1 cellular context compared by ENCODE assay signal in the genomic region with DNA sequence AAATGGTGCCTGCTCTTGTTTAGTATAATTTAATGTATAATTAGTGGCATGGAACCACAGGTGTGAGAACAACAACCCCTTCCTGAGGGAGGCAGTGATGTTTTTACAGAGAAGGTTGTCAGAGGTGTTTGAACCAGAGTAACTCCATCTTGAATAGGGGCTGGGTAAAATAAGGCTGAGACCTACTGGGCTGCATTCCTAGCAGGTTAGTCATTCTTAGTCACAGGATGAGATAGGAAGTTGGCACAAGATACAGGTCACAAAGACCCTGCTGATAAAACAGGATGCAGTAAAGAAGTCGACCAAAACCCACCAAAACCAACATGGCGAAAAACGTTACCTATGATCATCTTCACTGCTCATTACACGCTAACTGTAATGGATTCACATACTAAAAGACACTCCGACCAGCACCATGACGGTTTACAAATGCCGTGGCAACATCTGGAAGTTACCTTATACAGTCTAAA.
TF ChIP-seq lines count a peak whose summit lies in the region.

No MANE protein-coding gene starts in this region.

TF ChIP-seq in K562, 482 proteins besides CTCF, POLR2A, EP300 and RAD21 (continued from another document):
- TF ChIP-seq ZNF274 (IDR thresholded peaks at IDR 0.05; ENCODE audit: borderline replicate concordance, low read depth, low read length) (no peak), SRSF1 (IDR thresholded peaks at IDR 0.05; ENCODE audit: low read depth, low read length) (no peak), ZNF282 (CRISPR knock-in tag; IDR thresholded peaks at IDR 0.05) (no peak), RFX1 (IDR thresholded peaks at IDR 0.05) (no peak), ZBED1 (IDR thresholded peaks at IDR 0.05) (no peak), NCOA6 (IDR thresholded peaks at IDR 0.05) (no peak), ZNF408 (CRISPR knock-in tag; IDR thresholded peaks at IDR 0.05; ENCODE audit: low read depth) (no peak), ZEB2 (IDR thresholded peaks at IDR 0.05) (no peak), MXI1 (IDR thresholded peaks at IDR 0.05; ENCODE audit: low read depth, low read length) (no peak), MAFG (tag; conservative IDR thresholded peaks at IDR 0.05) (peak; percentile 58), ZNF12 (CRISPR knock-in tag; IDR thresholded peaks at IDR 0.05) (peak; percentile 63; the same call in 1 of the 2 replicates), CREB1 (IDR thresholded peaks at IDR 0.05) (no peak), CREB1 (CRISPR knock-in tag; IDR thresholded peaks at IDR 0.05) (no peak), SMARCA5 (IDR thresholded peaks at IDR 0.05) (no peak), CBFA2T3 (IDR thresholded peaks at IDR 0.05) (no peak), BDP1 (IDR thresholded peaks at IDR 0.05; ENCODE audit: insufficient read depth, insufficient read length) (no peak), ZNF551 (CRISPR knock-in tag; IDR thresholded peaks at IDR 0.05) (no peak), ZFX (CRISPR knock-in tag; IDR thresholded peaks at IDR 0.05) (no peak), HMG20A (CRISPR knock-in tag; conservative IDR thresholded peaks at IDR 0.05) (no peak)
- TF ChIP-seq, protein P1, sequence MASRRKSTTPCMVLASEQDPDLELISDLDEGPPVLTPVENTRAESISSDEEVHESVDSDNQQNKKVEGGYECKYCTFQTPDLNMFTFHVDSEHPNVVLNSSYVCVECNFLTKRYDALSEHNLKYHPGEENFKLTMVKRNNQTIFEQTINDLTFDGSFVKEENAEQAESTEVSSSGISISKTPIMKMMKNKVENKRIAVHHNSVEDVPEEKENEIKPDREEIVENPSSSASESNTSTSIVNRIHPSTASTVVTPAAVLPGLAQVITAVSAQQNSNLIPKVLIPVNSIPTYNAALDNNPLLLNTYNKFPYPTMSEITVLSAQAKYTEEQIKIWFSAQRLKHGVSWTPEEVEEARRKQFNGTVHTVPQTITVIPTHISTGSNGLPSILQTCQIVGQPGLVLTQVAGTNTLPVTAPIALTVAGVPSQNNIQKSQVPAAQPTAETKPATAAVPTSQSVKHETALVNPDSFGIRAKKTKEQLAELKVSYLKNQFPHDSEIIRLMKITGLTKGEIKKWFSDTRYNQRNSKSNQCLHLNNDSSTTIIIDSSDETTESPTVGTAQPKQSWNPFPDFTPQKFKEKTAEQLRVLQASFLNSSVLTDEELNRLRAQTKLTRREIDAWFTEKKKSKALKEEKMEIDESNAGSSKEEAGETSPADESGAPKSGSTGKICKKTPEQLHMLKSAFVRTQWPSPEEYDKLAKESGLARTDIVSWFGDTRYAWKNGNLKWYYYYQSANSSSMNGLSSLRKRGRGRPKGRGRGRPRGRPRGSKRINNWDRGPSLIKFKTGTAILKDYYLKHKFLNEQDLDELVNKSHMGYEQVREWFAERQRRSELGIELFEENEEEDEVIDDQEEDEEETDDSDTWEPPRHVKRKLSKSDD (conservative IDR thresholded peaks at IDR 0.05; ENCODE audit: low read length): no peak
- TF ChIP-seq, protein P2, sequence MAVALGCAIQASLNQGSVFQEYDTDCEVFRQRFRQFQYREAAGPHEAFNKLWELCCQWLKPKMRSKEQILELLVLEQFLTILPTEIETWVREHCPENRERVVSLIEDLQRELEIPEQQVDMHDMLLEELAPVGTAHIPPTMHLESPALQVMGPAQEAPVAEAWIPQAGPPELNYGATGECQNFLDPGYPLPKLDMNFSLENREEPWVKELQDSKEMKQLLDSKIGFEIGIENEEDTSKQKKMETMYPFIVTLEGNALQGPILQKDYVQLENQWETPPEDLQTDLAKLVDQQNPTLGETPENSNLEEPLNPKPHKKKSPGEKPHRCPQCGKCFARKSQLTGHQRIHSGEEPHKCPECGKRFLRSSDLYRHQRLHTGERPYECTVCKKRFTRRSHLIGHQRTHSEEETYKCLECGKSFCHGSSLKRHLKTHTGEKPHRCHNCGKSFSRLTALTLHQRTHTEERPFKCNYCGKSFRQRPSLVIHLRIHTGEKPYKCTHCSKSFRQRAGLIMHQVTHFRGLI (CRISPR knock-in tag; IDR thresholded peaks at IDR 0.05): peak; percentile 96
- TF ChIP-seq, protein P3, sequence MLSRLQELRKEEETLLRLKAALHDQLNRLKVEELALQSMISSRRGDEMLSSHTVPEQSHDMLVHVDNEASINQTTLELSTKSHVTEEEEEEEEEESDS (CRISPR knock-in tag; IDR thresholded peaks at IDR 0.05): no peak
